Comparison of ENCODE assay signal across 3 cellular contexts in the genomic region with DNA sequence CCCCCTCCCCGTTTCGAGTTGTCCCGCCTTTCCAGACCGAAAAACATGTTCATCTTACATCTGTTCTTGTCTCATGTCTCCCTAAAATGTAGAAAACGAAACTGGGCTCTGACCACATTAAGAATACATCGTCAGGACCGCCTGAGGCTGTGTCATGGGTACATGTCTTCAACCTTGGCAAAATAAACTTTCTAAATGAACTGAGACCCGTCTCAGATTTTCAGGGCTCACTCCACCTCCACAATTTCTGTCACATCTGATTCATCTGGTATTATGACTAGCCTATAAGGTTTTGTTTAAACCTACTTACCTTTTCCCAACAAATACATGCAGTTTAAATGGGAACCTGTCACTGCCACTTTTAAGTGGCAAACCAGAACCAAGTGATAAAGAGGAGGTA.
TF ChIP-seq lines count a peak whose summit lies in the region.

No MANE protein-coding gene starts in this region.

TF ChIP-seq in liver, 16 proteins besides CTCF, POLR2A, EP300 and RAD21:
- TF ChIP-seq RXRA (IDR thresholded peaks at IDR 0.05) (no peak), FOXA2 (IDR thresholded peaks at IDR 0.05) (no peak), GABPA (IDR thresholded peaks at IDR 0.05 in 1 of 2, conservative IDR thresholded peaks at IDR 0.05 in 1 of 2) (no peak)
- TF ChIP-seq, protein P1, sequence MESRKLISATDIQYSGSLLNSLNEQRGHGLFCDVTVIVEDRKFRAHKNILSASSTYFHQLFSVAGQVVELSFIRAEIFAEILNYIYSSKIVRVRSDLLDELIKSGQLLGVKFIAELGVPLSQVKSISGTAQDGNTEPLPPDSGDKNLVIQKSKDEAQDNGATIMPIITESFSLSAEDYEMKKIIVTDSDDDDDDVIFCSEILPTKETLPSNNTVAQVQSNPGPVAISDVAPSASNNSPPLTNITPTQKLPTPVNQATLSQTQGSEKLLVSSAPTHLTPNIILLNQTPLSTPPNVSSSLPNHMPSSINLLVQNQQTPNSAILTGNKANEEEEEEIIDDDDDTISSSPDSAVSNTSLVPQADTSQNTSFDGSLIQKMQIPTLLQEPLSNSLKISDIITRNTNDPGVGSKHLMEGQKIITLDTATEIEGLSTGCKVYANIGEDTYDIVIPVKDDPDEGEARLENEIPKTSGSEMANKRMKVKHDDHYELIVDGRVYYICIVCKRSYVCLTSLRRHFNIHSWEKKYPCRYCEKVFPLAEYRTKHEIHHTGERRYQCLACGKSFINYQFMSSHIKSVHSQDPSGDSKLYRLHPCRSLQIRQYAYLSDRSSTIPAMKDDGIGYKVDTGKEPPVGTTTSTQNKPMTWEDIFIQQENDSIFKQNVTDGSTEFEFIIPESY (IDR thresholded peaks at IDR 0.05): no peak

TF ChIP-seq in HepG2, 621 proteins besides CTCF, POLR2A, EP300 and RAD21:
- TF ChIP-seq, protein P2, sequence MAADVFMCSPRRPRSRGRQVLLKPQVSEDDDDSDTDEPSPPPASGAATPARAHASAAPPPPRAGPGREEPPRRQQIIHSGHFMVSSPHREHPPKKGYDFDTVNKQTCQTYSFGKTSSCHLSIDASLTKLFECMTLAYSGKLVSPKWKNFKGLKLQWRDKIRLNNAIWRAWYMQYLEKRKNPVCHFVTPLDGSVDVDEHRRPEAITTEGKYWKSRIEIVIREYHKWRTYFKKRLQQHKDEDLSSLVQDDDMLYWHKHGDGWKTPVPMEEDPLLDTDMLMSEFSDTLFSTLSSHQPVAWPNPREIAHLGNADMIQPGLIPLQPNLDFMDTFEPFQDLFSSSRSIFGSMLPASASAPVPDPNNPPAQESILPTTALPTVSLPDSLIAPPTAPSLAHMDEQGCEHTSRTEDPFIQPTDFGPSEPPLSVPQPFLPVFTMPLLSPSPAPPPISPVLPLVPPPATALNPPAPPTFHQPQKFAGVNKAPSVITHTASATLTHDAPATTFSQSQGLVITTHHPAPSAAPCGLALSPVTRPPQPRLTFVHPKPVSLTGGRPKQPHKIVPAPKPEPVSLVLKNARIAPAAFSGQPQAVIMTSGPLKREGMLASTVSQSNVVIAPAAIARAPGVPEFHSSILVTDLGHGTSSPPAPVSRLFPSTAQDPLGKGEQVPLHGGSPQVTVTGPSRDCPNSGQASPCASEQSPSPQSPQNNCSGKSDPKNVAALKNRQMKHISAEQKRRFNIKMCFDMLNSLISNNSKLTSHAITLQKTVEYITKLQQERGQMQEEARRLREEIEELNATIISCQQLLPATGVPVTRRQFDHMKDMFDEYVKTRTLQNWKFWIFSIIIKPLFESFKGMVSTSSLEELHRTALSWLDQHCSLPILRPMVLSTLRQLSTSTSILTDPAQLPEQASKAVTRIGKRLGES (CRISPR knock-in tag; IDR thresholded peaks at IDR 0.05; ENCODE audit: borderline replicate concordance): no peak
- TF ChIP-seq ZSCAN31 (CRISPR knock-in tag; IDR thresholded peaks at IDR 0.05; ENCODE audit: low read depth) (no peak), RARA (CRISPR knock-in tag; IDR thresholded peaks at IDR 0.05) (no peak), EED (CRISPR knock-in tag; IDR thresholded peaks at IDR 0.05) (no peak), ZNF546 (CRISPR knock-in tag; conservative IDR thresholded peaks at IDR 0.05) (no peak)
- TF ChIP-seq, protein P3, sequence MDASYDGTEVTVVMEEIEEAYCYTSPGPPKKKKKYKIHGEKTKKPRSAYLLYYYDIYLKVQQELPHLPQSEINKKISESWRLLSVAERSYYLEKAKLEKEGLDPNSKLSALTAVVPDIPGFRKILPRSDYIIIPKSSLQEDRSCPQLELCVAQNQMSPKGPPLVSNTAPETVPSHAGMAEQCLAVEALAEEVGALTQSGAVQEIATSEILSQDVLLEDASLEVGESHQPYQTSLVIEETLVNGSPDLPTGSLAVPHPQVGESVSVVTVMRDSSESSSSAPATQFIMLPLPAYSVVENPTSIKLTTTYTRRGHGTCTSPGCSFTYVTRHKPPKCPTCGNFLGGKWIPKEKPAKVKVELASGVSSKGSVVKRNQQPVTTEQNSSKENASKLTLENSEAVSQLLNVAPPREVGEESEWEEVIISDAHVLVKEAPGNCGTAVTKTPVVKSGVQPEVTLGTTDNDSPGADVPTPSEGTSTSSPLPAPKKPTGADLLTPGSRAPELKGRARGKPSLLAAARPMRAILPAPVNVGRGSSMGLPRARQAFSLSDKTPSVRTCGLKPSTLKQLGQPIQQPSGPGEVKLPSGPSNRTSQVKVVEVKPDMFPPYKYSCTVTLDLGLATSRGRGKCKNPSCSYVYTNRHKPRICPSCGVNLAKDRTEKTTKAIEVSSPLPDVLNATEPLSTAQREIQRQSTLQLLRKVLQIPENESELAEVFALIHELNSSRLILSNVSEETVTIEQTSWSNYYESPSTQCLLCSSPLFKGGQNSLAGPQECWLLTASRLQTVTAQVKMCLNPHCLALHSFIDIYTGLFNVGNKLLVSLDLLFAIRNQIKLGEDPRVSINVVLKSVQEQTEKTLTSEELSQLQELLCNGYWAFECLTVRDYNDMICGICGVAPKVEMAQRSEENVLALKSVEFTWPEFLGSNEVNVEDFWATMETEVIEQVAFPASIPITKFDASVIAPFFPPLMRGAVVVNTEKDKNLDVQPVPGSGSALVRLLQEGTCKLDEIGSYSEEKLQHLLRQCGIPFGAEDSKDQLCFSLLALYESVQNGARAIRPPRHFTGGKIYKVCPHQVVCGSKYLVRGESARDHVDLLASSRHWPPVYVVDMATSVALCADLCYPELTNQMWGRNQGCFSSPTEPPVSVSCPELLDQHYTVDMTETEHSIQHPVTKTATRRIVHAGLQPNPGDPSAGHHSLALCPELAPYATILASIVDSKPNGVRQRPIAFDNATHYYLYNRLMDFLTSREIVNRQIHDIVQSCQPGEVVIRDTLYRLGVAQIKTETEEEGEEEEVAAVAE (CRISPR knock-in tag; IDR thresholded peaks at IDR 0.05; ENCODE audit: borderline replicate concordance): no peak
TF ChIP-seq in HepG2: peak in this region for 0.

TF ChIP-seq in SK-N-SH, 30 proteins besides CTCF, POLR2A, EP300 and RAD21:
- TF ChIP-seq POLR2AphosphoS5 (IDR thresholded peaks at IDR 0.05; ENCODE audit: low read depth, low read length) (no peak), FOXM1 (IDR thresholded peaks at IDR 0.05; ENCODE audit: low read depth) (no peak), GATA2 (CRISPR knock-in tag; IDR thresholded peaks at IDR 0.05) (no peak), RCOR1 (IDR thresholded peaks at IDR 0.05; ENCODE audit: low read length) (no peak), FOXJ3 (CRISPR knock-in tag; IDR thresholded peaks at IDR 0.05) (no peak), RXRA (IDR thresholded peaks at IDR 0.05; ENCODE audit: borderline replicate concordance, low read depth) (no peak), TEAD4 (IDR thresholded peaks at IDR 0.05; ENCODE audit: borderline replicate concordance, insufficient read depth) (no peak), JUND (IDR thresholded peaks at IDR 0.05) (no peak), FOSL2 (IDR thresholded peaks at IDR 0.05; ENCODE audit: borderline replicate concordance, low read depth) (no peak), MEF2A (IDR thresholded peaks at IDR 0.05; ENCODE audit: borderline replicate concordance, low read depth) (no peak), RFX5 (IDR thresholded peaks at IDR 0.05; ENCODE audit: low read length) (no peak), MXI1 (IDR thresholded peaks at IDR 0.05; ENCODE audit: low read depth, low read length) (no peak), TCF12 (IDR thresholded peaks at IDR 0.05) (no peak)
- TF ChIP-seq, protein P4, sequence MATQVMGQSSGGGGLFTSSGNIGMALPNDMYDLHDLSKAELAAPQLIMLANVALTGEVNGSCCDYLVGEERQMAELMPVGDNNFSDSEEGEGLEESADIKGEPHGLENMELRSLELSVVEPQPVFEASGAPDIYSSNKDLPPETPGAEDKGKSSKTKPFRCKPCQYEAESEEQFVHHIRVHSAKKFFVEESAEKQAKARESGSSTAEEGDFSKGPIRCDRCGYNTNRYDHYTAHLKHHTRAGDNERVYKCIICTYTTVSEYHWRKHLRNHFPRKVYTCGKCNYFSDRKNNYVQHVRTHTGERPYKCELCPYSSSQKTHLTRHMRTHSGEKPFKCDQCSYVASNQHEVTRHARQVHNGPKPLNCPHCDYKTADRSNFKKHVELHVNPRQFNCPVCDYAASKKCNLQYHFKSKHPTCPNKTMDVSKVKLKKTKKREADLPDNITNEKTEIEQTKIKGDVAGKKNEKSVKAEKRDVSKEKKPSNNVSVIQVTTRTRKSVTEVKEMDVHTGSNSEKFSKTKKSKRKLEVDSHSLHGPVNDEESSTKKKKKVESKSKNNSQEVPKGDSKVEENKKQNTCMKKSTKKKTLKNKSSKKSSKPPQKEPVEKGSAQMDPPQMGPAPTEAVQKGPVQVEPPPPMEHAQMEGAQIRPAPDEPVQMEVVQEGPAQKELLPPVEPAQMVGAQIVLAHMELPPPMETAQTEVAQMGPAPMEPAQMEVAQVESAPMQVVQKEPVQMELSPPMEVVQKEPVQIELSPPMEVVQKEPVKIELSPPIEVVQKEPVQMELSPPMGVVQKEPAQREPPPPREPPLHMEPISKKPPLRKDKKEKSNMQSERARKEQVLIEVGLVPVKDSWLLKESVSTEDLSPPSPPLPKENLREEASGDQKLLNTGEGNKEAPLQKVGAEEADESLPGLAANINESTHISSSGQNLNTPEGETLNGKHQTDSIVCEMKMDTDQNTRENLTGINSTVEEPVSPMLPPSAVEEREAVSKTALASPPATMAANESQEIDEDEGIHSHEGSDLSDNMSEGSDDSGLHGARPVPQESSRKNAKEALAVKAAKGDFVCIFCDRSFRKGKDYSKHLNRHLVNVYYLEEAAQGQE (IDR thresholded peaks at IDR 0.05; ENCODE audit: low read depth, low read length): no peak
- TF ChIP-seq, protein P5, sequence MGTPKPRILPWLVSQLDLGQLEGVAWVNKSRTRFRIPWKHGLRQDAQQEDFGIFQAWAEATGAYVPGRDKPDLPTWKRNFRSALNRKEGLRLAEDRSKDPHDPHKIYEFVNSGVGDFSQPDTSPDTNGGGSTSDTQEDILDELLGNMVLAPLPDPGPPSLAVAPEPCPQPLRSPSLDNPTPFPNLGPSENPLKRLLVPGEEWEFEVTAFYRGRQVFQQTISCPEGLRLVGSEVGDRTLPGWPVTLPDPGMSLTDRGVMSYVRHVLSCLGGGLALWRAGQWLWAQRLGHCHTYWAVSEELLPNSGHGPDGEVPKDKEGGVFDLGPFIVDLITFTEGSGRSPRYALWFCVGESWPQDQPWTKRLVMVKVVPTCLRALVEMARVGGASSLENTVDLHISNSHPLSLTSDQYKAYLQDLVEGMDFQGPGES (IDR thresholded peaks at IDR 0.05; ENCODE audit: low read depth, low read length): no peak
- TF ChIP-seq, protein P1 (IDR thresholded peaks at IDR 0.05; ENCODE audit: borderline replicate concordance, low read depth): no peak
- TF ChIP-seq, protein P6, sequence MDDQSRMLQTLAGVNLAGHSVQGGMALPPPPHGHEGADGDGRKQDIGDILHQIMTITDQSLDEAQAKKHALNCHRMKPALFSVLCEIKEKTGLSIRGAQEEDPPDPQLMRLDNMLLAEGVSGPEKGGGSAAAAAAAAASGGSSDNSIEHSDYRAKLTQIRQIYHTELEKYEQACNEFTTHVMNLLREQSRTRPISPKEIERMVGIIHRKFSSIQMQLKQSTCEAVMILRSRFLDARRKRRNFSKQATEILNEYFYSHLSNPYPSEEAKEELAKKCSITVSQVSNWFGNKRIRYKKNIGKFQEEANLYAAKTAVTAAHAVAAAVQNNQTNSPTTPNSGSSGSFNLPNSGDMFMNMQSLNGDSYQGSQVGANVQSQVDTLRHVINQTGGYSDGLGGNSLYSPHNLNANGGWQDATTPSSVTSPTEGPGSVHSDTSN (IDR thresholded peaks at IDR 0.05): no peak
